ENCODE assay signal across 24 cellular contexts in genomic region chr1:2514863-2515762, GRCh38. TPM values are rescaled to one million over a fixed set of nuclear protein-coding genes. Genes with fewer than 3 reads are reported as not detected.
DNase-seq lines count a peak whose midpoint lies in the region; ATAC-seq, FAIRE-seq and TF ChIP-seq lines count a peak whose summit lies in the region.
"Had no signal": no experiment of that assay in that cellular context is flagged by ENCODE, and none has a peak within 500 bp of the region (broad histone marks: within the 10 kb centered on the region; RNA-seq: fewer than 3 reads in every experiment).

No MANE protein-coding gene starts in this region.

- H2BK5ac ChIP-seq in H1 (ENCODE audit: low read depth, low read length) (no peak overlapping the region), neuronal stem cell (ENCODE audit: low read length) (peak overlapping the region; percentile 24)

- H3K4me1 Mint-ChIP-seq in natural killer cell, result no peaks in the 10 kb centered on the region
- H3K4me1 Mint-ChIP-seq: activated CD4-positive, alpha-beta memory T cell treated with anti-CD3 and anti-CD28 coated beads, Interleukin-2, amount 10 ng/mL, durations not matched to agents 7 days and 5 days had no signal

- TF ChIP-seq CTCF in GM12873 (IDR thresholded peaks at IDR 0.05; ENCODE audit: insufficient read depth, low read depth, low read length, missing control alignments) (peak; percentile 16), PC-9 (conservative IDR thresholded peaks at IDR 0.05) (peak; percentile 29; the same call in 1 of the 2 replicates), H1 (IDR thresholded peaks at IDR 0.05; ENCODE audit: control extremely low read depth in 1 of 3, insufficient read depth in 1 of 3, low read depth in 1 of 3, low read length in 3 of 3) (peak in 2 of 3 experiments; percentile 29 to 36; a peak in 3 of 4 replicates), natural killer cell (IDR thresholded peaks at IDR 0.05) (no peak)

- peaks cover 3% of the 10 kb centered on the region; the same call in 1 of the 2 replicates for H4K20me1 ChIP-seq in PC-9 (ENCODE audit: insufficient read depth)
- peaks cover 0 to 19% of the 10 kb centered on the region in 2 experiments for H4K20me1 ChIP-seq in H1 (replicated peaks in 1 of 2; ENCODE audit: control insufficient read depth in 1 of 2, insufficient read depth in 2 of 2, low read length in 2 of 2)

- H3K27me3 Mint-ChIP-seq in natural killer cell (ENCODE audit: low read depth in 2 of 2), result no peaks in the 10 kb centered on the region
- H3K27me3 Mint-ChIP-seq: activated CD4-positive, alpha-beta memory T cell treated with anti-CD3 and anti-CD28 coated beads, Interleukin-2, amount 10 ng/mL, durations not matched to agents 7 days and 5 days; naive thymus-derived CD4-positive, alpha-beta T cell had no signal

- H3K18ac ChIP-seq in H1 (ENCODE audit: extremely low read depth, low read length) (no peak overlapping the region), neuronal stem cell (ENCODE audit: low read length) (no peak overlapping the region)

- H3K79me1 ChIP-seq in H1 (ENCODE audit: low read depth, low read length) (no peaks in the 10 kb centered on the region; the same call in none of the 2 replicates), neuronal stem cell (ENCODE audit: low read depth, low read length) (peaks cover 16% of the 10 kb centered on the region)

- no peaks in the 10 kb centered on the region for H3K23me2 ChIP-seq in H1 (ENCODE audit: low read depth, low read length)

- DNase-seq in PC-9 (no peak), H1 (ENCODE audit: low read depth in 1 of 2, low spot score in 2 of 2) (no peak), neuronal stem cell (ENCODE audit: low spot score) (no peak), SKM-1 treated with dmso at 0.1 percent for 144 hours (lab: John Stamatoyannopoulos, UW; ENCODE audit: unreplicated experiment) (no peak), natural killer cell (no peak)
- DNase-seq: activated CD4-positive, alpha-beta memory T cell treated with anti-CD3 and anti-CD28 coated beads, Interleukin-2, amount 10 ng/mL, durations not matched to agents 7 days and 5 days; activated T-cell treated with anti-CD3 and anti-CD28 coated beads for 4 hours; adrenal gland; EL; gastrocnemius medialis; KG1; left cardiac atrium; mesenchymal stem cell; naive thymus-derived CD4-positive, alpha-beta T cell; NCI-H524; substantia nigra; T-helper 9 cell had no signal

- H2BK12ac ChIP-seq in H1 (ENCODE audit: low read depth, low read length) (no peak overlapping the region), neuronal stem cell (ENCODE audit: low read length) (no peak overlapping the region)

- H3K4me1 ChIP-seq in PC-9 (replicated peaks; ENCODE audit: insufficient read depth) (no peaks in the 10 kb centered on the region), H1 (replicated peaks in 1 of 4; ENCODE audit: control insufficient read depth in 3 of 4, insufficient read depth in 4 of 4, low read length in 3 of 4) (no peaks in the 10 kb centered on the region), neuronal stem cell (ENCODE audit: control insufficient read depth in 2 of 2, insufficient read depth in 1 of 2, low read depth in 1 of 2, low read length in 2 of 2) (no peaks in the 10 kb centered on the region)
- H3K4me1 ChIP-seq: adrenal gland, gastrocnemius medialis, HAP-1, parathyroid adenoma had no signal

- H3K9me3 Mint-ChIP-seq in natural killer cell, result no peaks in the 10 kb centered on the region
- H3K9me3 Mint-ChIP-seq: activated CD4-positive, alpha-beta memory T cell treated with anti-CD3 and anti-CD28 coated beads, Interleukin-2, amount 10 ng/mL, durations not matched to agents 7 days and 5 days; naive thymus-derived CD4-positive, alpha-beta T cell had no signal

- CTCF ChIA-PET in PC-9 (lab: Charles Lee) (no interaction called here), H1 (lab: Charles Lee; ENCODE audit: partially characterized antibody) (interaction anchor here (0.7 to 2.8 kb wide), 14 partner anchors 9 to 178 kb away, joined by 3 to 9 read pairs (median 3); no protein-coding TSS in a partner anchor)

- intact Hi-C loops in PC-9 (cut with micrococcal nuclease; ENCODE audit: unreplicated experiment), result no loop called here
- intact Hi-C loops in natural killer cell (cut with micrococcal nuclease), result no loop called here

- no peak for TF ChIP-seq POLR2A in H1 (IDR thresholded peaks at IDR 0.05; ENCODE audit: control extremely low read depth in 1 of 2, low read depth in 2 of 2, low read length in 2 of 2)

- H4K5ac ChIP-seq in H1 (ENCODE audit: insufficient read length, low read depth, low read length), result no peak overlapping the region

- H3K9me2 ChIP-seq in PC-9 (ENCODE audit: insufficient read depth), result no peaks in the 10 kb centered on the region

- no peak overlapping the region for H3K14ac ChIP-seq in H1 (ENCODE audit: insufficient read length)
- H3K14ac ChIP-seq in neuronal stem cell (ENCODE audit: low read length), result no peak overlapping the region

- H3K56ac ChIP-seq in H1 (replicated peaks; ENCODE audit: insufficient read length, low read depth, low read length), result no peak overlapping the region

- H3K27ac ChIP-seq in PC-9 (no peak overlapping the region), H1 (ENCODE audit: low read depth, low read length) (no peak overlapping the region), neuronal stem cell (replicated peaks; ENCODE audit: low read length) (no peak overlapping the region)
- H3K27ac ChIP-seq: adrenal gland, epithelial cell of prostate, gastrocnemius medialis, parathyroid adenoma had no signal

- TF ChIP-seq RAD21 in H1 (IDR thresholded peaks at IDR 0.05 in 1 of 2, conservative IDR thresholded peaks at IDR 0.05 in 1 of 2; ENCODE audit: low read depth in 2 of 2, low read length in 2 of 2), result no peak; a peak in 1 of 4 replicates

- H3K9me3 ChIP-seq in PC-9 (ENCODE audit: insufficient read depth, low read depth) (no peaks in the 10 kb centered on the region), H1 (ENCODE audit: insufficient read depth in 2 of 2, low read depth in 1 of 2, low read length in 1 of 2) (no peaks in the 10 kb centered on the region), neuronal stem cell (replicated peaks in 1 of 2; ENCODE audit: control insufficient read depth in 2 of 2, insufficient read depth in 1 of 2, low read depth in 1 of 2, low read length in 2 of 2) (no peaks in the 10 kb centered on the region)
- H3K9me3 ChIP-seq: adrenal gland, gastrocnemius medialis, HAP-1 had no signal

- H3K4me3 ChIP-seq in PC-9 (no peak overlapping the region), H1 (ENCODE audit: extremely low read depth in 1 of 4, insufficient read depth in 2 of 4, low read depth in 3 of 4, low read length in 4 of 4) (no peak overlapping the region), neuronal stem cell (ENCODE audit: low read length in 2 of 2) (no peak overlapping the region)
- H3K4me3 ChIP-seq: adrenal gland, gastrocnemius medialis, HAP-1 had no signal

- H3K4me3 Mint-ChIP-seq in natural killer cell, result no peak overlapping the region
- H3K4me3 Mint-ChIP-seq: activated CD4-positive, alpha-beta memory T cell treated with anti-CD3 and anti-CD28 coated beads, Interleukin-2, amount 10 ng/mL, durations not matched to agents 7 days and 5 days; naive thymus-derived CD4-positive, alpha-beta T cell had no signal

- H3K79me2 ChIP-seq in PC-9 (ENCODE audit: low read depth), result no peaks in the 10 kb centered on the region
- H3K79me2 ChIP-seq in H1 (ENCODE audit: control insufficient read depth in 1 of 2, insufficient read depth in 2 of 2, low read length in 2 of 2), result no peaks in the 10 kb centered on the region
- H3K79me2 ChIP-seq: parathyroid adenoma had no signal

- ATAC-seq in GM21447 (IDR thresholded peaks at IDR 0.05; ENCODE audit: unreplicated experiment) (no peak), natural killer cell (no peak)
- ATAC-seq: gastrocnemius medialis; left cardiac atrium; naive thymus-derived CD4-positive, alpha-beta T cell; sciatic nerve had no signal

- H3K36me3 ChIP-seq in PC-9 (ENCODE audit: low read depth) (no peaks in the 10 kb centered on the region), H1 (ENCODE audit: control insufficient read depth in 2 of 4, insufficient read depth in 4 of 4, low read length in 3 of 4) (peaks cover 15 to 64% (median 43%) of the 10 kb centered on the region in 4 experiments; a peak in 7 of 8 replicates), neuronal stem cell (replicated peaks in 1 of 2; ENCODE audit: control insufficient read depth in 2 of 2, insufficient read depth in 2 of 2, low read length in 2 of 2) (peaks cover 78 to 98% of the 10 kb centered on the region in 2 donors)

- no peak overlapping the region for H3K9ac ChIP-seq in H1 (replicated peaks in 1 of 4; ENCODE audit: extremely low read depth in 1 of 4, low read depth in 3 of 4, low read length in 3 of 4)
- H3K9ac ChIP-seq in neuronal stem cell (ENCODE audit: low read depth, low read length, poor library complexity), result no peak overlapping the region
- H3K9ac ChIP-seq: parathyroid adenoma had no signal

- POLR2A ChIA-PET in PC-9 (lab: Charles Lee; ENCODE audit: unreplicated experiment) (interaction anchor here (0.6 kb wide), 2 partner anchors 18 to 20 kb away, joined by 6 to 8 read pairs; no protein-coding TSS in a partner anchor), H1 (lab: Charles Lee; ENCODE audit: partially characterized antibody) (interaction anchor here (0.6 to 1.1 kb wide), 2 partner anchors 12 to 62 kb away, joined by 3 read pairs; no protein-coding TSS in a partner anchor)

- H3K4me2 ChIP-seq in PC-9 (no peak overlapping the region), H1 (ENCODE audit: insufficient read depth in 1 of 2, low read depth in 2 of 2, low read length in 2 of 2) (no peak overlapping the region), neuronal stem cell (ENCODE audit: insufficient read depth, low read length, poor library complexity, severe bottlenecking) (no peak overlapping the region)

- no peak overlapping the region for H2BK20ac ChIP-seq in H1 (ENCODE audit: low read length)

- no peak overlapping the region for H2AFZ ChIP-seq in PC-9
- no peak overlapping the region for H2AFZ ChIP-seq in H1 (ENCODE audit: low read length)
- no peak overlapping the region for H2AFZ ChIP-seq in neuronal stem cell (ENCODE audit: low read length)
- H2AFZ ChIP-seq: parathyroid adenoma had no signal

- H2BK15ac ChIP-seq in H1 (ENCODE audit: low read length), result no peak overlapping the region
- no peak overlapping the region for H2BK15ac ChIP-seq in neuronal stem cell (ENCODE audit: low read length)

- no peak overlapping the region; the same call in none of the 2 replicates for H4K8ac ChIP-seq in H1 (ENCODE audit: extremely low read depth, insufficient read depth, low read length)
- no peak overlapping the region for H4K8ac ChIP-seq in neuronal stem cell (ENCODE audit: low read depth, low read length)

- no peak overlapping the region for H2BK120ac ChIP-seq in H1 (replicated peaks; ENCODE audit: low read depth, low read length)
- peak overlapping the region; percentile 9 for H2BK120ac ChIP-seq in neuronal stem cell (ENCODE audit: low read depth, low read length)

- H3K23ac ChIP-seq in H1 (ENCODE audit: insufficient read length), result no peak overlapping the region
- H3K23ac ChIP-seq in neuronal stem cell (ENCODE audit: low read depth, low read length, poor library complexity), result peak overlapping the region; percentile 73

- TF ChIP-seq EP300 in H1 (IDR thresholded peaks at IDR 0.05; ENCODE audit: borderline replicate concordance in 1 of 2, low read depth in 2 of 2, low read length in 2 of 2), result no peak

- no peak for FAIRE-seq in H1 (lab: Jason Lieb, UNC)

- H3K27ac Mint-ChIP-seq in natural killer cell, result no peak overlapping the region
- H3K27ac Mint-ChIP-seq: activated CD4-positive, alpha-beta memory T cell treated with anti-CD3 and anti-CD28 coated beads, Interleukin-2, amount 10 ng/mL, durations not matched to agents 7 days and 5 days; naive thymus-derived CD4-positive, alpha-beta T cell had no signal

- no peak overlapping the region for H2AK5ac ChIP-seq in H1 (ENCODE audit: low read depth, low read length)
- H2AK5ac ChIP-seq in neuronal stem cell (ENCODE audit: low read depth, low read length), result no peak overlapping the region

- H3K27me3 ChIP-seq in PC-9 (ENCODE audit: insufficient read depth, low read depth) (no peaks in the 10 kb centered on the region), H1 (replicated peaks in 1 of 4; ENCODE audit: control insufficient read depth in 3 of 4, extremely low read depth in 1 of 4, insufficient read depth in 3 of 4, low read length in 3 of 4) (no peaks in the 10 kb centered on the region), neuronal stem cell (ENCODE audit: control insufficient read depth in 3 of 3, insufficient read depth in 3 of 3, low read depth in 1 of 3, low read length in 3 of 3) (no peaks in the 10 kb centered on the region)
- H3K27me3 ChIP-seq: adrenal gland, gastrocnemius medialis had no signal

- H3K36me3 Mint-ChIP-seq in natural killer cell, result no peaks in the 10 kb centered on the region

- 91% methylated on average over 42 of the region's 45 CpGs; no CpG with 5 or more reads in 1 of the 2 experiments for WGBS in H1 (ENCODE audit: extremely low coverage in 1 of 2, insufficient coverage in 1 of 2, insufficient read length in 1 of 2, insufficient replicate concordance in 2 of 2, low coverage in 1 of 2, low lambda C conversion rate in 2 of 2, missing lambda C conversion rate in 1 of 2), 2 experiments
- WGBS in neuronal stem cell (ENCODE audit: extremely low coverage in 2 of 2, insufficient read length in 2 of 2, insufficient replicate concordance in 1 of 2), 2 donors, result no CpG with 5 or more reads among the region's 45 CpGs

- BruUV-seq in PC-9 (replicated peaks; lab: Mats Ljungman, UMichigan), result no TSS peak

- H3K4ac ChIP-seq in H1 (replicated peaks; ENCODE audit: insufficient read length, low read depth, low read length) (no peak overlapping the region), neuronal stem cell (ENCODE audit: low read length) (no peak overlapping the region)

- no peak overlapping the region for H4K91ac ChIP-seq in H1 (replicated peaks; ENCODE audit: insufficient read length, low read length)
- H4K91ac ChIP-seq in neuronal stem cell (ENCODE audit: low read depth, low read length, poor library complexity), result no peak overlapping the region

- no peaks in the 10 kb centered on the region for H3F3A ChIP-seq in PC-9 (ENCODE audit: insufficient read depth, low read depth)

RNA-seq across cellular contexts. Expression of gene PANK4, which starts 11.3 kb away (rescaled TPM):
- 20.5 and 33.4 TPM in 2 replicates for total RNA-seq in PC-9 (2021)
- total RNA-seq in H1 (2021; fragmentation: NEBNext Ultra II Directional; extraction: Animal tissue kit (Norgen Biotek cat#: 25700)), result 29.7 and 35.4 TPM in 2 replicates
- 20.1 and 24.4 TPM in 2 replicates for polyA plus RNA-seq in H1 (2011; rRNA removed)
- polyA plus RNA-seq in H1 (2011; cell fraction: cytosol; rRNA removed), result 24.0 TPM
- 110 TPM for polyA plus RNA-seq in H1 (2011; cell fraction: nucleus; rRNA removed)
- polyA plus RNA-seq in H1 (2012, experiment 1 of 2), result 20.2 to 27.0 TPM (median 21.6 TPM) in 4 replicates
- 14.8 TPM for polyA plus RNA-seq in H1 (2012, experiment 2 of 2)
- 12.0 TPM for polyA plus RNA-seq in H1 (2013, experiment 1 of 2)
- 11.1 TPM for polyA plus RNA-seq in H1 (2013, experiment 2 of 2)
- 24.4 and 25.4 TPM in 2 replicates for polyA minus RNA-seq in H1 (2011; rRNA and poly(A)+ RNA removed)
- 24.7 TPM for polyA minus RNA-seq in H1 (2011; cell fraction: cytosol; rRNA and poly(A)+ RNA removed)
- 116 TPM for polyA minus RNA-seq in H1 (2011; cell fraction: nucleus; rRNA and poly(A)+ RNA removed)
- polyA plus RNA-seq in neuronal stem cell (2013, experiment 1 of 2), result 23.5 TPM
- 22.7 TPM for polyA plus RNA-seq in neuronal stem cell (2013, experiment 2 of 2)
- 10 to 100 TPM; 48.2 to 75.7 (median 61.8) TPM for total RNA-seq in natural killer cell

RNA-seq across cellular contexts. Expression of gene HES5, which starts 14.9 kb away (rescaled TPM):
- total RNA-seq in PC-9 (2021), result not detected in 2 replicates
- total RNA-seq in H1 (2021; fragmentation: NEBNext Ultra II Directional; extraction: Animal tissue kit (Norgen Biotek cat#: 25700)), result 0.22 and 0.25 TPM in 2 replicates
- 0.08 TPM in 1 of 2 replicates, not detected in the other for polyA plus RNA-seq in H1 (2011; rRNA removed)
- polyA plus RNA-seq in H1 (2011; cell fraction: cytosol; rRNA removed), result 0.05 TPM
- 0.17 TPM for polyA plus RNA-seq in H1 (2011; cell fraction: nucleus; rRNA removed)
- 0.13 to 0.29 TPM in 2 of 4 replicates, not detected in the others for polyA plus RNA-seq in H1 (2012, experiment 1 of 2)
- 0.13 TPM for polyA plus RNA-seq in H1 (2012, experiment 2 of 2)
- polyA plus RNA-seq in H1 (2013, experiment 1 of 2), result 0.04 TPM
- polyA plus RNA-seq in H1 (2013, experiment 2 of 2), result 0.04 TPM
- polyA minus RNA-seq in H1 (2011; rRNA and poly(A)+ RNA removed), result 0.28 TPM in 1 of 2 replicates, not detected in the other
- not detected for polyA minus RNA-seq in H1 (2011; cell fraction: cytosol; rRNA and poly(A)+ RNA removed)
- polyA minus RNA-seq in H1 (2011; cell fraction: nucleus; rRNA and poly(A)+ RNA removed), result not detected
- 208 TPM for polyA plus RNA-seq in neuronal stem cell (2013, experiment 1 of 2)
- polyA plus RNA-seq in neuronal stem cell (2013, experiment 2 of 2), result 209 TPM
- total RNA-seq in natural killer cell, result not detected
- total RNA-seq: activated CD4-positive, alpha-beta memory T cell treated with anti-CD3 and anti-CD28 coated beads, Interleukin-2, amount 10 ng/mL, durations not matched to agents 7 days and 5 days; adrenal gland; naive thymus-derived CD4-positive, alpha-beta T cell; RPMI7951 had no signal
- polyA plus RNA-seq: adrenal gland; naive thymus-derived CD4-positive, alpha-beta T cell had no signal

RNA-seq across cellular contexts. Expression of gene PLCH2, which starts 39.0 kb away (rescaled TPM):
- total RNA-seq in PC-9 (2021) (0.98 and 1.5 TPM in 2 replicates), natural killer cell (100 to 1,000 TPM in 2 of 3 donors, 10 to 100 TPM in 1; 77.1 to 116 (median 106) TPM)
- 0.19 TPM in 2 replicates for total RNA-seq in H1 (2021; fragmentation: NEBNext Ultra II Directional; extraction: Animal tissue kit (Norgen Biotek cat#: 25700))
- 0.14 TPM in 2 replicates for polyA plus RNA-seq in H1 (2011; rRNA removed)
- polyA plus RNA-seq in H1 (2011; cell fraction: cytosol; rRNA removed), result 0.12 TPM
- polyA plus RNA-seq in H1 (2011; cell fraction: nucleus; rRNA removed), result 0.54 TPM
- polyA plus RNA-seq in H1 (2012, experiment 1 of 2), result 0.06 to 0.16 TPM (median 0.14 TPM) in 4 replicates
- 0.07 TPM for polyA plus RNA-seq in H1 (2012, experiment 2 of 2)
- polyA plus RNA-seq in H1 (2013, experiment 1 of 2), result 0.10 TPM
- polyA plus RNA-seq in H1 (2013, experiment 2 of 2), result 0.07 TPM
- polyA minus RNA-seq in H1 (2011; rRNA and poly(A)+ RNA removed), result 0.05 and 0.16 TPM in 2 replicates
- not detected for polyA minus RNA-seq in H1 (2011; cell fraction: cytosol; rRNA and poly(A)+ RNA removed)
- polyA minus RNA-seq in H1 (2011; cell fraction: nucleus; rRNA and poly(A)+ RNA removed), result 0.30 TPM
- 4.2 TPM for polyA plus RNA-seq in neuronal stem cell (2013, experiment 1 of 2)
- polyA plus RNA-seq in neuronal stem cell (2013, experiment 2 of 2), result 4.0 TPM
- total RNA-seq: gastrocnemius medialis had no signal

RNA-seq across cellular contexts. Expression of gene TNFRSF14, which starts 41.1 kb away (rescaled TPM):
- total RNA-seq in PC-9 (2021) (9.9 and 13.8 TPM in 2 replicates), natural killer cell (100 to 1,000 TPM; 228 to 266 (median 262) TPM)
- total RNA-seq in H1 (2021; fragmentation: NEBNext Ultra II Directional; extraction: Animal tissue kit (Norgen Biotek cat#: 25700)), result 0.50 and 0.65 TPM in 2 replicates
- polyA plus RNA-seq in H1 (2011; rRNA removed), result 0.13 and 0.36 TPM in 2 replicates
- polyA plus RNA-seq in H1 (2011; cell fraction: cytosol; rRNA removed), result 0.43 TPM
- polyA plus RNA-seq in H1 (2011; cell fraction: nucleus; rRNA removed), result 1.1 TPM
- 0.17 to 0.35 TPM (median 0.24 TPM) in 3 of 4 replicates, not detected in the other for polyA plus RNA-seq in H1 (2012, experiment 1 of 2)
- not detected for polyA plus RNA-seq in H1 (2012, experiment 2 of 2)
- 0.08 TPM for polyA plus RNA-seq in H1 (2013, experiment 1 of 2)
- 0.09 TPM for polyA plus RNA-seq in H1 (2013, experiment 2 of 2)
- 0.22 and 0.32 TPM in 2 replicates for polyA minus RNA-seq in H1 (2011; rRNA and poly(A)+ RNA removed)
- not detected for polyA minus RNA-seq in H1 (2011; cell fraction: cytosol; rRNA and poly(A)+ RNA removed)
- polyA minus RNA-seq in H1 (2011; cell fraction: nucleus; rRNA and poly(A)+ RNA removed), result 1.5 TPM
- 1.1 TPM for polyA plus RNA-seq in neuronal stem cell (2013, experiment 1 of 2)
- polyA plus RNA-seq in neuronal stem cell (2013, experiment 2 of 2), result 1.3 TPM

Comparison
In these comparisons a context has a peak if more than half of its experiments do, and no peak if none do; other contexts are left out.
1. RNA of gene PLCH2, which starts 39.0 kb away (total RNA-seq): 77.1 to 116 TPM in natural killer cell; 0.98 to 1.5 TPM in PC-9 and 0.19 TPM in H1; every median in the first group is over 10 times any median in the second.